Comparison of ENCODE assay signal across 23 cellular contexts in the genomic region with DNA sequence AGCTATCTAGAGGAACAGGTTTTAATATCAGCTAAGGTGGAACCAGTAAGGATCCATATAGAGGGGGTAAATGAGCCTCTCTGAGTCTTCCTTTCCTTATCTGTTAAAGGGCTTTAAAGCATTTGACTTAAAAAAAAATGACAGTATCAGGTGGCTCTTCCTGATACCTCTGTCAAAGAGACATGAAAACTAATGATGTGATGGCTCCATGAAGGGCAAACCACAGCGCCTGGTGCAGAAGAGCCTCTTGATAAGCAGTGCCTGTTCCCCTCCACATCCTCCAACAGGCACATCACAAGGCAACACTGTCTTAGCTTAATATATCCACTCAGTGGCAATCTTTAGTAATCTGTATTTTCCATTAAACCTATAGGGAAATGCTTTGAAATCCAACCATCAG.
"Had no signal": no experiment of that assay in that cellular context is flagged by ENCODE, and none has a peak within 500 bp of the region (broad histone marks: within the 10 kb centered on the region; RNA-seq: fewer than 3 reads in every experiment).

No MANE protein-coding gene starts in this region.

- H3K4me3 ChIP-seq: body of pancreas, cardiac muscle cell, hepatocyte, left lung, lung, neural progenitor cell, thoracic aorta had no signal

- H3K4me3 Mint-ChIP-seq: activated B cell treated with CpG ODN at 0.5 μM for 24 hours; activated CD4-positive, alpha-beta T cell treated with anti-CD3 and anti-CD28 coated beads for 36 hours; activated naive CD4-positive, alpha-beta T cell treated with anti-CD3 and anti-CD28 coated beads, Interleukin-2, amount 10 ng/mL, durations not matched to agents 7 days and 5 days; immature natural killer cell; naive B cell; neural progenitor cell; type B pancreatic cell had no signal

- H3K9me3 ChIP-seq: body of pancreas, left lung, thoracic aorta had no signal

- H3K4me1 Mint-ChIP-seq: activated B cell treated with CpG ODN at 0.5 μM for 24 hours; activated naive CD4-positive, alpha-beta T cell treated with anti-CD3 and anti-CD28 coated beads, Interleukin-2, amount 10 ng/mL, durations not matched to agents 7 days and 5 days; naive B cell had no signal

- H3K27ac ChIP-seq: body of pancreas, cardiac muscle cell, hepatocyte, left lung, neural progenitor cell, thoracic aorta had no signal

- H3K27ac Mint-ChIP-seq: activated B cell treated with CpG ODN at 0.5 μM for 24 hours; activated CD4-positive, alpha-beta T cell treated with anti-CD3 and anti-CD28 coated beads for 36 hours; activated naive CD4-positive, alpha-beta T cell treated with anti-CD3 and anti-CD28 coated beads, Interleukin-2, amount 10 ng/mL, durations not matched to agents 7 days and 5 days; naive B cell; neural progenitor cell; type B pancreatic cell had no signal

- H3K27me3 Mint-ChIP-seq: activated B cell treated with CpG ODN at 0.5 μM for 24 hours; activated CD4-positive, alpha-beta T cell treated with anti-CD3 and anti-CD28 coated beads for 36 hours; activated naive CD4-positive, alpha-beta T cell treated with anti-CD3 and anti-CD28 coated beads, Interleukin-2, amount 10 ng/mL, durations not matched to agents 7 days and 5 days; naive B cell; type B pancreatic cell had no signal

- H3K4me1 ChIP-seq: body of pancreas, left lung, neural progenitor cell had no signal

- DNase-seq: activated B cell treated with CpG ODN at 0.5 μM for 24 hours; activated CD4-positive, alpha-beta T cell treated with anti-CD3 and anti-CD28 coated beads for 36 hours; activated CD4-positive, alpha-beta T cell treated with anti-CD3 and anti-CD28 coated beads, Interleukin-2, amount 50 U/mL, for 48 hours; activated effector memory CD4-positive, alpha-beta T cell treated with anti-CD3 and anti-CD28 coated beads, Interleukin-2, amount 50 U/mL, for 16 hours; activated naive CD4-positive, alpha-beta T cell treated with anti-CD3 and anti-CD28 coated beads, Interleukin-2, amount 10 ng/mL, durations not matched to agents 7 days and 5 days; amygdala; cortex of kidney; foreskin melanocyte; glutamatergic neuron; immature natural killer cell; kidney glomerular epithelial cell; left lung; naive B cell; retina; stimulated activated CD4-positive, alpha-beta T cell treated with anti-CD3 and anti-CD28 coated beads, Interleukin-4, amount 100 ng/mL, for 24 hours; stimulated activated naive CD4-positive, alpha-beta T cell treated with Interleukin-2 at 50 U/mL for 16 hours had no signal

- H3K27me3 ChIP-seq: body of pancreas, cardiac muscle cell, hepatocyte, left lung, neural progenitor cell had no signal

- H3K9me3 Mint-ChIP-seq: activated B cell treated with CpG ODN at 0.5 μM for 24 hours; activated naive CD4-positive, alpha-beta T cell treated with anti-CD3 and anti-CD28 coated beads, Interleukin-2, amount 10 ng/mL, durations not matched to agents 7 days and 5 days; immature natural killer cell; naive B cell; neural progenitor cell; type B pancreatic cell had no signal
